ENCODE assay signal across 17 cellular contexts in the genomic region with DNA sequence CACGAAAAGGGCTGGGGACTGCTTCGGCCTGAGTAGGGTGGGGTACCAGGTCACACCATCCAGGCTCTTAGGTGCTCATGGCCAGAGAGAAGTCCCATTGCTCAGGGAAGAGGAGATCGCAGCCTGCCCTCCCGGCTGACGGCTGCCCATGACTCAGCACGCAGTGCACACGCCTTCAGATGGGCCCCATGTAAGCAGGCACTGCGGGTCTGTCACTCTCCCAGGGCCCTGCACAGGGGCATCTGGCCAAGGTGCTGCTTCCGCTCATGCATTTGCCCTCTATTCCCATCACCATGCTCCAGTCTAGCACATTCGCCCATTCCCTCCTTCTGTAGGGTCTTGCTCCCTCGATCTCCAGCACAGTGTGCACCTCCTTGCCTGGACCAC.
"Had no signal": no experiment of that assay in that cellular context is flagged by ENCODE, and none has a peak within 500 bp of the region (broad histone marks: within the 10 kb centered on the region; RNA-seq: fewer than 3 reads in every experiment).

No MANE protein-coding gene starts in this region.

- H3K27me3 ChIP-seq: gastrocnemius medialis, heart right ventricle, sigmoid colon had no signal

- H3K4me3 Mint-ChIP-seq: activated T-cell treated with anti-CD3 and anti-CD28 coated beads, Interleukin-2, amount 50 U/mL, for 24 hours; nephron had no signal

- H3K27ac Mint-ChIP-seq: activated T-cell treated with anti-CD3 and anti-CD28 coated beads, Interleukin-2, amount 50 U/mL, for 24 hours; nephron had no signal

- H3K27ac ChIP-seq: epithelial cell of prostate, gastrocnemius medialis, heart right ventricle, sigmoid colon had no signal

- H3K4me1 ChIP-seq: gastrocnemius medialis, sigmoid colon had no signal

- H3K4me1 Mint-ChIP-seq: nephron had no signal

- DNase-seq: activated CD4-positive, alpha-beta T cell treated with anti-CD3 and anti-CD28 coated beads, Interleukin-2, amount 50 U/mL, for 4 hours; activated CD4-positive, CD25-positive, alpha-beta regulatory T cell treated with anti-CD3 and anti-CD28 coated beads, Interleukin-2, amount 50 U/mL, for 72 hours; activated effector memory CD4-positive, alpha-beta T cell treated with Interleukin-2 at 50 U/mL for 16 hours; activated T-cell treated with anti-CD3 and anti-CD28 coated beads, Interleukin-2, amount 50 U/mL, for 24 hours; amniotic stem cell; effector CD8-positive, alpha-beta T cell; gastrocnemius medialis; heart right ventricle; mesenchymal stem cell; sigmoid colon; stimulated activated CD4-positive, alpha-beta T cell treated with anti-CD3 and anti-CD28 coated beads, Interleukin-2, amount 100 ng/mL, for 24 hours; stimulated activated naive CD4-positive, alpha-beta T cell; T-helper 2 cell had no signal

- ATAC-seq: activated naive CD4-positive, alpha-beta T cell treated with anti-CD3 and anti-CD28 coated beads, Interleukin-2, amount 50 U/mL, for 72 hours; gastrocnemius medialis; left lobe of liver had no signal

- H3K4me3 ChIP-seq: gastrocnemius medialis, heart right ventricle, sigmoid colon had no signal

- H3K27me3 Mint-ChIP-seq: activated T-cell treated with anti-CD3 and anti-CD28 coated beads, Interleukin-2, amount 50 U/mL, for 24 hours had no signal

- H3K9me3 ChIP-seq: gastrocnemius medialis, heart right ventricle, sigmoid colon had no signal

- H3K9me3 Mint-ChIP-seq: activated naive CD4-positive, alpha-beta T cell treated with anti-CD3 and anti-CD28 coated beads, Interleukin-2, amount 50 U/mL, for 72 hours; activated T-cell treated with anti-CD3 and anti-CD28 coated beads, Interleukin-2, amount 50 U/mL, for 24 hours; nephron had no signal

- H3K36me3 Mint-ChIP-seq: activated naive CD4-positive, alpha-beta T cell treated with anti-CD3 and anti-CD28 coated beads, Interleukin-2, amount 50 U/mL, for 72 hours had no signal
